9 cellular contexts compared by ENCODE assay signal in the genomic region with DNA sequence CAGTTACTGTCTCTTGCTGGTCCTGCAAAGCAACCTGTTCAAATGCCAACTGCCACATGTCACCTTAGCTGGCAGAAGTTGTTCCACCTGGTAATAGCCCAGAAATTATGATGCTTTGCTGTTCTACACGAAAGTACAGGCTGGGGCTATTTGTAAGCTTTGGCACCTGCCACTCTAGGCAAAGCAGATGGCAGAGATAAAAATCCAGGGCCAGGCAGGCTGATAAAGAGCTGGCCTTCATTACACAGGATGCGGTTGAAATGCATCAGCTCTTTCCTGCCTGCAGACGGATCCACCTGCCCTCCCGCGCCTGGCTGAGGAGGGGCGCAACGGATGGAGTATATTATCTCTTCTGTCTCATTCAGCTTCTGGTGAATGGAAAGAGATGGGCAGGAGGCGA. TPM values are rescaled to one million over a fixed set of nuclear protein-coding genes. Genes with fewer than 3 reads are reported as not detected.
A peak's percentile ranks its signal among the peaks of the same experiment; 100 is the strongest.
DNase-seq lines count a peak whose midpoint lies in the region; ATAC-seq and TF ChIP-seq lines count a peak whose summit lies in the region.
"Had no signal": no experiment of that assay in that cellular context is flagged by ENCODE, and none has a peak within 500 bp of the region (broad histone marks: within the 10 kb centered on the region; RNA-seq: fewer than 3 reads in every experiment).

No MANE protein-coding gene starts in this region.

- DNase-seq in SHP77 (lab: John Stamatoyannopoulos, UW) (peak; percentile 72 to 90), Ammon's horn (ENCODE audit: low spot score) (no peak), osteoblast (ENCODE audit: insufficient read length, low spot score, missing footprints) (no peak), 8988T (no peak)
- DNase-seq in activated T-helper 1 cell treated with anti-CD3 and anti-CD28 coated beads, Interleukin-2, amount 50 U/mL, for 16 hours (ENCODE audit: low read depth in 1 of 2, low spot score in 1 of 2): peak; percentile 10 to 33
- DNase-seq in stimulated activated CD4-positive, alpha-beta T cell treated with anti-CD3 and anti-CD28 coated beads, Interleukin-15, amount 100 ng/mL, for 24 hours: peak; percentile 61

- no peaks in the 10 kb centered on the region for H3K36me3 ChIP-seq in osteoblast (ENCODE audit: insufficient read depth, low read length)

- H3K4me2 ChIP-seq in osteoblast (ENCODE audit: insufficient read depth, low read length): no peak overlapping the region
- H3K4me2 ChIP-seq: KMS-11 had no signal

- TF ChIP-seq CTCF in osteoblast (IDR thresholded peaks at IDR 0.05; ENCODE audit: extremely low read depth, low read depth, low read length): no peak

- ATAC-seq in HG03354 (IDR thresholded peaks at IDR 0.05; ENCODE audit: poor library complexity, severe bottlenecking, unreplicated experiment) (peak; percentile 66), HG02885 (IDR thresholded peaks at IDR 0.05; ENCODE audit: poor library complexity, unreplicated experiment) (no peak)

- H3K27me3 ChIP-seq in osteoblast (ENCODE audit: insufficient read depth, low read length): no peaks in the 10 kb centered on the region

- no peaks in the 10 kb centered on the region for H3K79me2 ChIP-seq in osteoblast (ENCODE audit: insufficient read depth, low read length)

- no peak overlapping the region for H3K27ac ChIP-seq in osteoblast (ENCODE audit: low read depth, low read length)
- H3K27ac ChIP-seq: KMS-11 had no signal

- no peak overlapping the region for H2AFZ ChIP-seq in osteoblast (ENCODE audit: low read length)

- H3K4me1 ChIP-seq in osteoblast (ENCODE audit: insufficient read depth, low read length): peaks cover 11% of the 10 kb centered on the region

- H3K9me3 ChIP-seq in osteoblast (ENCODE audit: low read depth, low read length): no peaks in the 10 kb centered on the region

- no peaks in the 10 kb centered on the region for H4K20me1 ChIP-seq in osteoblast (ENCODE audit: insufficient read depth, low read length)

- no peak overlapping the region for H3K4me3 ChIP-seq in osteoblast (ENCODE audit: insufficient read depth, low read length)

RNA-seq across cellular contexts. Expression of gene KDM8, which starts 29.3 kb away (rescaled TPM):
- 2.9 and 6.2 TPM in 2 replicates for total RNA-seq in osteoblast

Comparison
In these comparisons a context has a peak if more than half of its experiments do, and no peak if none do; other contexts are left out.
1. DNase-seq: peak in SHP77 (2 of 2), activated T-helper 1 cell treated with anti-CD3 and anti-CD28 coated beads, Interleukin-2, amount 50 U/mL, for 16 hours (2 of 2) and stimulated activated CD4-positive, alpha-beta T cell treated with anti-CD3 and anti-CD28 coated beads, Interleukin-15, amount 100 ng/mL, for 24 hours (single experiment); none in Ammon's horn (single experiment), osteoblast (single experiment) and 8988T (single experiment).